Comparison of ENCODE assay signal across 11 cellular contexts in genomic region chr2:181876614-181877063, GRCh38. TPM values are rescaled to one million over a fixed set of nuclear protein-coding genes. Genes with fewer than 3 reads are reported as not detected.
DNase-seq lines count a peak whose midpoint lies in the region; ATAC-seq and TF ChIP-seq lines count a peak whose summit lies in the region.
"Had no signal": no experiment of that assay in that cellular context is flagged by ENCODE, and none has a peak within 500 bp of the region (broad histone marks: within the 10 kb centered on the region; RNA-seq: fewer than 3 reads in every experiment).

No MANE protein-coding gene starts in this region.

- H3K36me3 Mint-ChIP-seq in activated CD8-positive, alpha-beta T cell treated with anti-CD3 and anti-CD28 coated beads for 36 hours (ENCODE audit: low read depth) = no peaks in the 10 kb centered on the region
- no peaks in the 10 kb centered on the region for H3K36me3 Mint-ChIP-seq in osteocyte (ENCODE audit: unreplicated experiment)

- H3K27me3 Mint-ChIP-seq in activated CD8-positive, alpha-beta T cell treated with anti-CD3 and anti-CD28 coated beads for 36 hours = peaks cover 6% of the 10 kb centered on the region
- no peaks in the 10 kb centered on the region for H3K27me3 Mint-ChIP-seq in osteocyte (ENCODE audit: unreplicated experiment)

- no peaks in the 10 kb centered on the region for H3K9me3 Mint-ChIP-seq in activated CD8-positive, alpha-beta T cell treated with anti-CD3 and anti-CD28 coated beads for 36 hours
- no peaks in the 10 kb centered on the region for H3K9me3 Mint-ChIP-seq in osteocyte (ENCODE audit: unreplicated experiment)

- intact Hi-C loops in mucosa of descending colon (cut with DNase I, micrococcal nuclease) = no loop called here
- intact Hi-C loops in activated CD8-positive, alpha-beta T cell treated with anti-CD3 and anti-CD28 coated beads for 36 hours (cut with micrococcal nuclease) = no loop called here

- no peak overlapping the region for H3K27ac Mint-ChIP-seq in activated CD8-positive, alpha-beta T cell treated with anti-CD3 and anti-CD28 coated beads for 36 hours
- no peak overlapping the region for H3K27ac Mint-ChIP-seq in osteocyte (ENCODE audit: unreplicated experiment)

- H3K27ac ChIP-seq in brain microvascular endothelial cell = no peak overlapping the region
- H3K27ac ChIP-seq: sigmoid colon had no signal

- H3K4me1 ChIP-seq in mucosa of descending colon (ENCODE audit: low read depth) = peaks cover 6% of the 10 kb centered on the region
- H3K4me1 ChIP-seq: sigmoid colon had no signal

- CTCF ChIA-PET in activated CD8-positive, alpha-beta T cell treated with anti-CD3 and anti-CD28 coated beads for 36 hours (lab: Charles Lee) = interaction anchor here (2.1 kb wide), 1 partner anchor 27 kb away, joined by 7 read pairs; no protein-coding TSS in a partner anchor

- POLR2A ChIA-PET in activated CD8-positive, alpha-beta T cell treated with anti-CD3 and anti-CD28 coated beads for 36 hours (lab: Charles Lee) = interaction anchor here (0.7 kb wide), 1 partner anchor 442 kb away, joined by 3 read pairs; no protein-coding TSS in a partner anchor

- no peaks in the 10 kb centered on the region for H3K27me3 ChIP-seq in brain microvascular endothelial cell (replicated peaks)
- H3K27me3 ChIP-seq: sigmoid colon had no signal

- H3K4me3 ChIP-seq in brain microvascular endothelial cell (ENCODE audit: low read depth, low read length) = no peak overlapping the region
- no peak overlapping the region for H3K4me3 ChIP-seq in mucosa of descending colon
- H3K4me3 ChIP-seq: sigmoid colon had no signal

- H3K4me1 Mint-ChIP-seq in activated CD8-positive, alpha-beta T cell treated with anti-CD3 and anti-CD28 coated beads for 36 hours (ENCODE audit: low read depth) = no peaks in the 10 kb centered on the region
- H3K4me1 Mint-ChIP-seq in osteocyte (ENCODE audit: unreplicated experiment) = peaks cover 12% of the 10 kb centered on the region

- in situ Hi-C loops in Caki2 (cut with HindIII; ENCODE audit: low pct_unique_long_range_greater_than_20kb, low sequenced_read_pairs) (no loop called here), brain microvascular endothelial cell (cut with HindIII; ENCODE audit: low pct_ligation_motif_present, low sequenced_read_pairs) (loop anchor here (25.0 kb wide), 1 partner anchor 139 kb away; no protein-coding TSS in a partner anchor)

- no peaks in the 10 kb centered on the region for H3K9me3 ChIP-seq in mucosa of descending colon
- H3K9me3 ChIP-seq: sigmoid colon had no signal

- H3K36me3 ChIP-seq in brain microvascular endothelial cell (replicated peaks) (no peaks in the 10 kb centered on the region), mucosa of descending colon (ENCODE audit: low read depth) (no peaks in the 10 kb centered on the region)
- H3K36me3 ChIP-seq: sigmoid colon had no signal

- peak; percentile 98 for ATAC-seq in mucosa of descending colon
- no peak for ATAC-seq in activated CD8-positive, alpha-beta T cell treated with anti-CD3 and anti-CD28 coated beads for 36 hours
- ATAC-seq in HG02610 (IDR thresholded peaks at IDR 0.05; ENCODE audit: unreplicated experiment) = no peak

- DNase-seq in Caki2 (ENCODE audit: low read depth) = peak; percentile 83
- DNase-seq in LoVo (ENCODE audit: low spot score) = peak; percentile 94
- DNase-seq in brain microvascular endothelial cell = peak; percentile 70
- DNase-seq in mucosa of descending colon = peak in 1 of 3 donors; percentile 66
- no peak for DNase-seq in activated CD8-positive, alpha-beta T cell treated with anti-CD3 and anti-CD28 coated beads for 36 hours
- DNase-seq in osteocyte (ENCODE audit: extremely low spot score, unreplicated experiment) = no peak
- no peak for DNase-seq in NCI-H446 treated with DMSO at 0.1 percent for 48 hours (lab: John Stamatoyannopoulos, UW)
- DNase-seq: NCI-H1092, Right ventricle myocardium superior, sigmoid colon had no signal

- H3K4me3 Mint-ChIP-seq in activated CD8-positive, alpha-beta T cell treated with anti-CD3 and anti-CD28 coated beads for 36 hours = no peak overlapping the region
- no peak overlapping the region for H3K4me3 Mint-ChIP-seq in osteocyte (ENCODE audit: unreplicated experiment)

- no peak for TF ChIP-seq CTCF in brain microvascular endothelial cell (IDR thresholded peaks at IDR 0.05; ENCODE audit: low read depth, low read length, missing control alignments)
- TF ChIP-seq CTCF in mucosa of descending colon (IDR thresholded peaks at IDR 0.05) = no peak
- no peak for TF ChIP-seq CTCF in activated CD8-positive, alpha-beta T cell treated with anti-CD3 and anti-CD28 coated beads for 36 hours (IDR thresholded peaks at IDR 0.05)
- TF ChIP-seq CTCF in osteocyte (IDR thresholded peaks at IDR 0.05) = no peak

RNA-seq across cellular contexts. Expression of gene ITPRID2, which starts 14.9 kb away (rescaled TPM):
- 51.5 and 85.6 TPM in 2 replicates for total RNA-seq in Caki2 (2014; rRNA removed; shearing (Covaris generic); ENCODE audit: low replicate concordance)
- total RNA-seq in mucosa of descending colon (100 to 1,000 TPM; 184 to 381 (median 299) TPM), osteocyte (94.5 and 100 TPM in 2 replicates)
- total RNA-seq in activated CD8-positive, alpha-beta T cell treated with anti-CD3 and anti-CD28 coated beads for 36 hours = 10 to 100 TPM; 42.5 to 50.8 TPM

Comparison
In these comparisons a context has a peak if more than half of its experiments do, and no peak if none do; other contexts are left out.
1. DNase-seq: peak in Caki2 (single experiment), LoVo (single experiment) and brain microvascular endothelial cell (single experiment); none in activated CD8-positive, alpha-beta T cell treated with anti-CD3 and anti-CD28 coated beads for 36 hours (single experiment), osteocyte (single experiment) and NCI-H446 treated with DMSO at 0.1 percent for 48 hours (single experiment).